Comparison of ENCODE assay signal across 19 cellular contexts in genomic region chr10:1166101-1166827, GRCh38.
DNase-seq lines count a peak whose midpoint lies in the region; ATAC-seq and TF ChIP-seq lines count a peak whose summit lies in the region.
"Had no signal": no experiment of that assay in that cellular context is flagged by ENCODE, and none has a peak within 500 bp of the region (broad histone marks: within the 10 kb centered on the region; RNA-seq: fewer than 3 reads in every experiment).

No MANE protein-coding gene starts in this region.

- WGBS in suprapubic skin = 89% methylated on average over 14 of the region's 15 CpGs

- peaks cover 42% of the 10 kb centered on the region for H3K27me3 Mint-ChIP-seq in chondrocyte (ENCODE audit: low read depth)

- H2AFZ ChIP-seq in osteoblast (ENCODE audit: low read length) = no peak overlapping the region

- no peaks in the 10 kb centered on the region for H3K27me3 ChIP-seq in osteoblast (ENCODE audit: insufficient read depth, low read length)
- peaks cover 14% of the 10 kb centered on the region for H3K27me3 ChIP-seq in suprapubic skin
- no peaks in the 10 kb centered on the region for H3K27me3 ChIP-seq in ascending aorta

- TF ChIP-seq EP300 in suprapubic skin (IDR thresholded peaks at IDR 0.05) = no peak

- H3K79me2 ChIP-seq in osteoblast (ENCODE audit: insufficient read depth, low read length) = no peaks in the 10 kb centered on the region

- no peak overlapping the region for H3K27ac Mint-ChIP-seq in chondrocyte (ENCODE audit: unreplicated experiment)

- H3K4me1 Mint-ChIP-seq in chondrocyte (ENCODE audit: low read depth) = no peaks in the 10 kb centered on the region

- no peaks in the 10 kb centered on the region for H3K9me3 ChIP-seq in osteoblast (ENCODE audit: low read depth, low read length)
- no peaks in the 10 kb centered on the region for H3K9me3 ChIP-seq in suprapubic skin
- no peaks in the 10 kb centered on the region for H3K9me3 ChIP-seq in ascending aorta

- TF ChIP-seq CTCF in chondrocyte (IDR thresholded peaks at IDR 0.05) (no peak), osteoblast (IDR thresholded peaks at IDR 0.05; ENCODE audit: extremely low read depth, low read depth, low read length) (no peak), suprapubic skin (IDR thresholded peaks at IDR 0.05) (no peak), ascending aorta (IDR thresholded peaks at IDR 0.05) (no peak)

- H3K36me3 ChIP-seq in osteoblast (ENCODE audit: insufficient read depth, low read length) (no peaks in the 10 kb centered on the region), suprapubic skin (no peaks in the 10 kb centered on the region), ascending aorta (no peaks in the 10 kb centered on the region)

- no peaks in the 10 kb centered on the region for H3K9me3 Mint-ChIP-seq in chondrocyte (ENCODE audit: low read depth)

- H3K4me1 ChIP-seq in osteoblast (ENCODE audit: insufficient read depth, low read length) = no peaks in the 10 kb centered on the region
- no peaks in the 10 kb centered on the region for H3K4me1 ChIP-seq in suprapubic skin
- no peaks in the 10 kb centered on the region for H3K4me1 ChIP-seq in ascending aorta

- no peak for TF ChIP-seq POLR2A in suprapubic skin (IDR thresholded peaks at IDR 0.05)

- H4K20me1 ChIP-seq in osteoblast (ENCODE audit: insufficient read depth, low read length) = no peaks in the 10 kb centered on the region

- no peak overlapping the region for H3K27ac ChIP-seq in osteoblast (ENCODE audit: low read depth, low read length)
- H3K27ac ChIP-seq in suprapubic skin = no peak overlapping the region
- no peak overlapping the region for H3K27ac ChIP-seq in ascending aorta
- H3K27ac ChIP-seq: C4-2B had no signal

- no peak overlapping the region for H3K4me2 ChIP-seq in osteoblast (ENCODE audit: insufficient read depth, low read length)

- peak; percentile 21 for DNase-seq in activated effector memory CD4-positive, alpha-beta T cell treated with anti-CD3 and anti-CD28 coated beads, Interleukin-2, amount 50 U/mL, for 16 hours
- DNase-seq in activated effector memory CD4-positive, alpha-beta T cell treated with Interleukin-2 at 50 U/mL for 16 hours = no peak
- DNase-seq in chondrocyte (ENCODE audit: low spot score) (peak; percentile 68), osteoblast (ENCODE audit: insufficient read length, low spot score, missing footprints) (peak; percentile 3), suprapubic skin (ENCODE audit: low spot score in 2 of 2) (peak; percentile 44 to 62), ascending aorta (ENCODE audit: low spot score in 2 of 2) (no peak), ureter (ENCODE audit: low spot score) (no peak)
- DNase-seq: AML-193, DMS53, GDM1, MM.1S, NCI-H1048, NCI-H1417 treated with DMSO at 0.1 percent for 48 hours, NCI-H187, NCI-H446, NCI-H526 had no signal

- H3K4me3 Mint-ChIP-seq in chondrocyte (ENCODE audit: unreplicated experiment) = no peak overlapping the region

- H3K36me3 Mint-ChIP-seq in chondrocyte (ENCODE audit: low read depth) = no peaks in the 10 kb centered on the region

- ATAC-seq in GM21717 (IDR thresholded peaks at IDR 0.05; ENCODE audit: unreplicated experiment) = no peak
- ATAC-seq: K562 had no signal

- no peak overlapping the region for H3K4me3 ChIP-seq in osteoblast (ENCODE audit: insufficient read depth, low read length)
- no peak overlapping the region for H3K4me3 ChIP-seq in suprapubic skin
- H3K4me3 ChIP-seq in ascending aorta = no peak overlapping the region
- H3K4me3 ChIP-seq: K562 had no signal

- intact Hi-C loops in ascending aorta (cut with DNase I) = no loop called here

Comparison
In these comparisons a context has a peak if more than half of its experiments do, and no peak if none do; other contexts are left out.
1. DNase-seq: peak in activated effector memory CD4-positive, alpha-beta T cell treated with anti-CD3 and anti-CD28 coated beads, Interleukin-2, amount 50 U/mL, for 16 hours (single experiment), chondrocyte (single experiment), osteoblast (single experiment) and suprapubic skin (2 of 2); none in activated effector memory CD4-positive, alpha-beta T cell treated with Interleukin-2 at 50 U/mL for 16 hours (single experiment), ascending aorta (0 of 2) and ureter (single experiment).